In genomic region chr17:59763861-59764260, GRCh38 we compare ENCODE assay signal across 14 cellular contexts. TPM values are rescaled to one million over a fixed set of nuclear protein-coding genes. Genes with fewer than 3 reads are reported as not detected.
DNase-seq lines count a peak whose midpoint lies in the region; ATAC-seq and TF ChIP-seq lines count a peak whose summit lies in the region.
"Had no signal": no experiment of that assay in that cellular context is flagged by ENCODE, and none has a peak within 500 bp of the region (broad histone marks: within the 10 kb centered on the region; RNA-seq: fewer than 3 reads in every experiment).

No MANE protein-coding gene starts in this region.

- H3K27me3 ChIP-seq in Panc1 (ENCODE audit: control insufficient read depth, insufficient read depth, low read length) (no peaks in the 10 kb centered on the region), trophoblast cell (ENCODE audit: insufficient read depth, low read length) (no peaks in the 10 kb centered on the region), transverse colon (no peaks in the 10 kb centered on the region), esophagus muscularis mucosa (no peaks in the 10 kb centered on the region)
- H3K27me3 ChIP-seq: right atrium auricular region had no signal

- no peak overlapping the region for H2AK5ac ChIP-seq in trophoblast cell (ENCODE audit: low read length)

- CTCF ChIA-PET in Panc1 (lab: Charles Lee) = no interaction called here

- H2BK120ac ChIP-seq in trophoblast cell (ENCODE audit: insufficient read depth, low read length, poor library complexity) = peak overlapping the region; percentile 99

- H4K8ac ChIP-seq in trophoblast cell (ENCODE audit: low read depth, low read length) = peak overlapping the region; percentile 91

- H3K4me2 ChIP-seq in trophoblast cell (ENCODE audit: low read length) = no peak overlapping the region

- H2BK5ac ChIP-seq in trophoblast cell (ENCODE audit: low read depth, low read length, poor library complexity) = peak overlapping the region; percentile 98

- no peak for ATAC-seq in Panc1

- DNase-seq in DMS 273 (lab: John Stamatoyannopoulos, UW; ENCODE audit: unreplicated experiment) (peak; percentile 29), DMS 273 treated with DMSO at 0.1 percent for 48 hours (lab: John Stamatoyannopoulos, UW) (no peak), Panc1 (ENCODE audit: low read depth, low spot score) (no peak), chondrocyte (ENCODE audit: low spot score) (no peak), trophoblast cell (peak in 1 of 2 donors; percentile 32), transverse colon (no peak), esophagus muscularis mucosa (ENCODE audit: extremely low spot score) (no peak), SIG-M5 treated with dmso at 0.1 percent for 504 hours (lab: John Stamatoyannopoulos, UW; ENCODE audit: unreplicated experiment) (no peak)
- DNase-seq: activated CD4-positive, CD25-positive, alpha-beta regulatory T cell; anterior cingulate cortex; foreskin melanocyte had no signal

- H2BK12ac ChIP-seq in trophoblast cell (ENCODE audit: low read length) = no peak overlapping the region

- no TSS peak for BruUV-seq in Panc1 (replicated peaks; lab: Mats Ljungman, UMichigan)

- H3K9me3 ChIP-seq in Panc1 (ENCODE audit: control insufficient read depth, insufficient read depth, low read depth, low read length) = peaks cover 7% of the 10 kb centered on the region; the same call in 1 of the 2 replicates
- no peaks in the 10 kb centered on the region for H3K9me3 ChIP-seq in trophoblast cell (ENCODE audit: insufficient read depth, low read depth, low read length)
- H3K9me3 ChIP-seq in transverse colon = no peaks in the 10 kb centered on the region
- no peaks in the 10 kb centered on the region for H3K9me3 ChIP-seq in esophagus muscularis mucosa

- H3K36me3 ChIP-seq in Panc1 (ENCODE audit: control insufficient read depth, insufficient read depth, low read length) = peaks cover 12% of the 10 kb centered on the region; the same call in 1 of the 2 replicates
- H3K36me3 ChIP-seq in trophoblast cell (ENCODE audit: control insufficient read depth in 1 of 2, insufficient read depth in 2 of 2, low read length in 2 of 2) = peaks cover 11 to 15% of the 10 kb centered on the region in 2 experiments
- peaks cover 0 to 17% (median 6%) of the 10 kb centered on the region in 4 donors for H3K36me3 ChIP-seq in transverse colon
- H3K36me3 ChIP-seq in esophagus muscularis mucosa = peaks cover 0 to 36% (median 17%) of the 10 kb centered on the region in 4 donors

- no peak overlapping the region for H3K4ac ChIP-seq in trophoblast cell (ENCODE audit: low read depth, low read length)

- intact Hi-C loops in Panc1 (cut with micrococcal nuclease; ENCODE audit: unreplicated experiment) (no loop called here), transverse colon (cut with DNase I; ENCODE audit: low total_unique reads) (no loop called here), esophagus muscularis mucosa (cut with DNase I) (no loop called here)

- no peak overlapping the region for H3K23ac ChIP-seq in trophoblast cell (ENCODE audit: low read length)

- TF ChIP-seq POLR2A in transverse colon (IDR thresholded peaks at IDR 0.05) (no peak), esophagus muscularis mucosa (IDR thresholded peaks at IDR 0.05; ENCODE audit: low read depth) (no peak)

- H3K27ac ChIP-seq in Panc1 (ENCODE audit: low read length) = peak overlapping the region; percentile 100
- H3K27ac ChIP-seq in trophoblast cell (ENCODE audit: low read depth, low read length) = peak overlapping the region; percentile 57
- H3K27ac ChIP-seq in transverse colon = peak overlapping the region in 2 of 4 donors; percentile 5 to 37
- no peak overlapping the region for H3K27ac ChIP-seq in esophagus muscularis mucosa (replicated peaks in 1 of 4)
- H3K27ac ChIP-seq: 22Rv1, right atrium auricular region had no signal

- H3K4me3 ChIP-seq in Panc1 (ENCODE audit: low read depth in 2 of 2, low read length in 2 of 2) = no peak overlapping the region
- H3K4me3 ChIP-seq in trophoblast cell (ENCODE audit: low read depth, low read length) = no peak overlapping the region
- no peak overlapping the region for H3K4me3 ChIP-seq in transverse colon
- H3K4me3 ChIP-seq in esophagus muscularis mucosa = no peak overlapping the region
- H3K4me3 ChIP-seq: lung, right atrium auricular region had no signal

- no peak overlapping the region for H3K9ac ChIP-seq in trophoblast cell (ENCODE audit: low read length)

- H3K79me2 ChIP-seq in trophoblast cell (ENCODE audit: control insufficient read depth, insufficient read depth, low read length, poor library complexity) = peaks cover 4% of the 10 kb centered on the region

- no CpG with 5 or more reads among the region's 1 CpG for WGBS in trophoblast cell (ENCODE audit: extremely low coverage, insufficient coverage, insufficient read length)
- 78 to 80% methylated on average over 1 of the region's 1 CpG for WGBS in transverse colon (ENCODE audit: low coverage in 1 of 2), 2 donors
- WGBS in esophagus muscularis mucosa = 71% methylated on average over 1 of the region's 1 CpG

- no peak overlapping the region for H3K18ac ChIP-seq in trophoblast cell (ENCODE audit: low read length)

- H2AFZ ChIP-seq in trophoblast cell (ENCODE audit: insufficient read depth, low read length, poor library complexity) = no peak overlapping the region

- H3K27ac Mint-ChIP-seq in chondrocyte (ENCODE audit: unreplicated experiment) = peak overlapping the region; percentile 86

- in situ Hi-C loops in Panc1 (cut with HindIII; ENCODE audit: low pct_unique_long_range_greater_than_20kb, low sequenced_read_pairs) (no loop called here), transverse colon (cut with MboI; ENCODE audit: low pct_ligation_motif_present in 1 of 4, low pct_unique_long_range_greater_than_20kb in 1 of 4, low sequenced_read_pairs in 3 of 4) (no loop called here)

- H3K27me3 Mint-ChIP-seq in chondrocyte (ENCODE audit: low read depth) = no peaks in the 10 kb centered on the region

- H3K9me3 Mint-ChIP-seq in chondrocyte (ENCODE audit: low read depth) = peaks cover 7% of the 10 kb centered on the region

- peaks cover 18% of the 10 kb centered on the region for H3K36me3 Mint-ChIP-seq in chondrocyte (ENCODE audit: low read depth)

- POLR2A ChIA-PET in Panc1 (lab: Charles Lee) = no interaction called here

- H3K4me1 ChIP-seq in Panc1 (ENCODE audit: control insufficient read depth, insufficient read depth, low read length) = peaks cover 31% of the 10 kb centered on the region
- peaks cover 8 to 10% of the 10 kb centered on the region in 2 experiments for H3K4me1 ChIP-seq in trophoblast cell (ENCODE audit: control insufficient read depth in 1 of 2, insufficient read depth in 2 of 2, low read length in 2 of 2)
- peaks cover 0 to 18% (median 0%) of the 10 kb centered on the region in 4 donors for H3K4me1 ChIP-seq in transverse colon
- H3K4me1 ChIP-seq in esophagus muscularis mucosa = peaks cover 4 to 14% (median 8%) of the 10 kb centered on the region in 4 donors
- H3K4me1 ChIP-seq: right atrium auricular region had no signal

- TF ChIP-seq EP300 in transverse colon (IDR thresholded peaks at IDR 0.05; ENCODE audit: low read depth) (no peak), esophagus muscularis mucosa (IDR thresholded peaks at IDR 0.05) (no peak)

- peaks cover 17% of the 10 kb centered on the region for H3K79me1 ChIP-seq in trophoblast cell (ENCODE audit: low read length)

- H4K91ac ChIP-seq in trophoblast cell (ENCODE audit: low read depth, low read length) = peak overlapping the region; percentile 95

- peaks cover 75% of the 10 kb centered on the region for H3K4me1 Mint-ChIP-seq in chondrocyte (ENCODE audit: low read depth)

- H3K4me3 Mint-ChIP-seq in chondrocyte (ENCODE audit: unreplicated experiment) = no peak overlapping the region

- no peak overlapping the region for H3K14ac ChIP-seq in trophoblast cell (ENCODE audit: low read length)

- H4K12ac ChIP-seq in trophoblast cell (ENCODE audit: low read depth, low read length) = no peak overlapping the region

- TF ChIP-seq CTCF in Panc1 (IDR thresholded peaks at IDR 0.05) = no peak
- no peak for TF ChIP-seq CTCF in chondrocyte (IDR thresholded peaks at IDR 0.05)
- TF ChIP-seq CTCF in transverse colon (IDR thresholded peaks at IDR 0.05) = no peak
- no peak for TF ChIP-seq CTCF in esophagus muscularis mucosa (IDR thresholded peaks at IDR 0.05)

RNA-seq across cellular contexts. Expression of gene VMP1, which starts 56.4 kb away (rescaled TPM):
- total RNA-seq in Panc1 (2021; ENCODE audit: unreplicated experiment) = 281 TPM
- 139 TPM for polyA plus RNA-seq in Panc1 (2012; ENCODE audit: insufficient read length)
- total RNA-seq in chondrocyte = 295 to 347 TPM (median 324 TPM) in 3 replicates
- 111 and 118 TPM in 2 replicates for polyA plus RNA-seq in trophoblast cell (2013)
- total RNA-seq in transverse colon = 100 to 1,000 TPM; 136 to 547 (median 339) TPM
- total RNA-seq in esophagus muscularis mucosa = 100 to 1,000 TPM in 1 of 4 donors, 10 to 100 TPM in 3; 47.3 to 137 (median 59.6) TPM

RNA-seq across cellular contexts. Expression of gene PTRH2, which starts 56.6 kb away (rescaled TPM):
- total RNA-seq in Panc1 (2021; ENCODE audit: unreplicated experiment) (40.2 TPM), chondrocyte (18.0 to 24.1 TPM (median 20.9 TPM) in 3 replicates), transverse colon (10 to 100 TPM; 14.5 to 33.7 (median 20.0) TPM), esophagus muscularis mucosa (10 to 100 TPM; 11.4 to 31.1 (median 15.2) TPM)
- polyA plus RNA-seq in Panc1 (2012; ENCODE audit: insufficient read length) = 36.1 TPM
- 42.1 and 44.6 TPM in 2 replicates for polyA plus RNA-seq in trophoblast cell (2013)

Comparison
In these comparisons a context has a peak if more than half of its experiments do, and no peak if none do; other contexts are left out.
1. H3K27ac ChIP-seq: peak in Panc1 (single experiment) and trophoblast cell (single experiment); none in esophagus muscularis mucosa (0 of 4).